In genomic region chr9:124345063-124345462, GRCh38 we compare ENCODE assay signal across 18 cellular contexts.
DNase-seq lines count a peak whose midpoint lies in the region; ATAC-seq and TF ChIP-seq lines count a peak whose summit lies in the region.
"Had no signal": no experiment of that assay in that cellular context is flagged by ENCODE, and none has a peak within 500 bp of the region (broad histone marks: within the 10 kb centered on the region; RNA-seq: fewer than 3 reads in every experiment).

No MANE protein-coding gene starts in this region.

- no peak for TF ChIP-seq POLR2A in vagina (IDR thresholded peaks at IDR 0.05)

- H3K4me1 ChIP-seq in vagina, result peaks cover 18% of the 10 kb centered on the region

- H3K27me3 ChIP-seq in WERI-Rb-1 (ENCODE audit: insufficient read depth, low read depth, severe bottlenecking), result no peaks in the 10 kb centered on the region
- H3K27me3 ChIP-seq in vagina, result no peaks in the 10 kb centered on the region

- no peaks in the 10 kb centered on the region for H3K27me3 Mint-ChIP-seq in memory B cell
- no peaks in the 10 kb centered on the region for H3K27me3 Mint-ChIP-seq in stimulated activated naive B cell treated with anti-CD40 and anti-IgM and Interleukin-4, amounts not matched to agents 10 μg/mL and 1 μg/mL and 100 μg/mL, for 72 hours

- H3K4me3 Mint-ChIP-seq in memory B cell, result no peak overlapping the region
- no peak overlapping the region for H3K4me3 Mint-ChIP-seq in stimulated activated naive B cell treated with anti-CD40 and anti-IgM and Interleukin-4, amounts not matched to agents 10 μg/mL and 1 μg/mL and 100 μg/mL, for 72 hours
- H3K4me3 Mint-ChIP-seq: CD14-positive monocyte had no signal

- peak; percentile 25 for DNase-seq in Right ventricle myocardium inferior (ENCODE audit: missing footprints)
- no peak for DNase-seq in cardiac septum (ENCODE audit: low spot score)
- peak; percentile 60 for DNase-seq in WERI-Rb-1
- no peak for DNase-seq in memory B cell (ENCODE audit: low spot score in 2 of 2)
- no peak for DNase-seq in stimulated activated naive B cell treated with anti-CD40 and anti-IgM and Interleukin-4, amounts not matched to agents 10 μg/mL and 1 μg/mL and 100 μg/mL, for 72 hours
- no peak for DNase-seq in AML-193 (lab: John Stamatoyannopoulos, UW)
- DNase-seq in vagina (ENCODE audit: extremely low spot score in 2 of 2), result no peak
- no peak for DNase-seq in GM10266 (ENCODE audit: extremely low spot score)
- DNase-seq: COR-L47, DMS53, NCI-H1092 treated with DMSO at 0.1 percent for 48 hours, NCI-H1694, NCI-H446 treated with DMSO at 0.1 percent for 48 hours, NCI-H748 treated with DMSO at 0.1 percent for 48 hours, PC-9 had no signal

- ATAC-seq in Right ventricle myocardium inferior (no peak), memory B cell (ENCODE audit: low read depth) (no peak)
- no peak for ATAC-seq in stimulated activated naive B cell treated with anti-CD40 and anti-IgM and Interleukin-4, amounts not matched to agents 10 μg/mL and 1 μg/mL and 100 μg/mL, for 72 hours (replicated peaks)
- ATAC-seq: HCT116 had no signal

- no peak overlapping the region for H3K4me3 ChIP-seq in WERI-Rb-1 (ENCODE audit: low read depth, low read length)
- no peak overlapping the region for H3K4me3 ChIP-seq in vagina
- H3K4me3 ChIP-seq: PC-9 had no signal

- H3K36me3 ChIP-seq in WERI-Rb-1 (peaks cover 27% of the 10 kb centered on the region), vagina (peaks cover 0 to 43% of the 10 kb centered on the region in 2 donors)

- peak overlapping the region; percentile 45 for H3K27ac Mint-ChIP-seq in memory B cell
- peak overlapping the region; percentile 75 for H3K27ac Mint-ChIP-seq in stimulated activated naive B cell treated with anti-CD40 and anti-IgM and Interleukin-4, amounts not matched to agents 10 μg/mL and 1 μg/mL and 100 μg/mL, for 72 hours

- H3K4me1 Mint-ChIP-seq in memory B cell, result no peaks in the 10 kb centered on the region
- H3K4me1 Mint-ChIP-seq in stimulated activated naive B cell treated with anti-CD40 and anti-IgM and Interleukin-4, amounts not matched to agents 10 μg/mL and 1 μg/mL and 100 μg/mL, for 72 hours, result peaks cover 0 to 5% of the 10 kb centered on the region in 2 donors
- H3K4me1 Mint-ChIP-seq: CD14-positive monocyte had no signal

- H3K9me3 ChIP-seq in WERI-Rb-1 (ENCODE audit: severe bottlenecking) (no peaks in the 10 kb centered on the region), vagina (no peaks in the 10 kb centered on the region)

- no peaks in the 10 kb centered on the region for H3K9me3 Mint-ChIP-seq in memory B cell
- no peaks in the 10 kb centered on the region for H3K9me3 Mint-ChIP-seq in stimulated activated naive B cell treated with anti-CD40 and anti-IgM and Interleukin-4, amounts not matched to agents 10 μg/mL and 1 μg/mL and 100 μg/mL, for 72 hours

- TF ChIP-seq CTCF in WERI-Rb-1 (IDR thresholded peaks at IDR 0.05; ENCODE audit: low read depth, low read length) (no peak), vagina (IDR thresholded peaks at IDR 0.05) (no peak), GM10266 (IDR thresholded peaks at IDR 0.05; ENCODE audit: control insufficient read depth, insufficient read depth, low read depth, missing control alignments) (no peak)

- peaks cover 16% of the 10 kb centered on the region for H3K36me3 Mint-ChIP-seq in memory B cell
- H3K36me3 Mint-ChIP-seq in stimulated activated naive B cell treated with anti-CD40 and anti-IgM and Interleukin-4, amounts not matched to agents 10 μg/mL and 1 μg/mL and 100 μg/mL, for 72 hours, result peaks cover 36 to 47% of the 10 kb centered on the region in 2 donors

- intact Hi-C loops in Right ventricle myocardium inferior (cut with DNase I), result no loop called here
- intact Hi-C loops in cardiac septum (cut with DNase I), result no loop called here
- intact Hi-C loops in vagina (cut with DNase I), result no loop called here

- H3K27ac ChIP-seq in WERI-Rb-1 (peak overlapping the region; percentile 42), vagina (no peak overlapping the region)
- H3K27ac ChIP-seq: KMS-11, PC-9 had no signal

Comparison
In these comparisons a context has a peak if more than half of its experiments do, and no peak if none do; other contexts are left out.
1. DNase-seq: peak in Right ventricle myocardium inferior (single experiment) and WERI-Rb-1 (single experiment); none in cardiac septum (single experiment), memory B cell (0 of 2), stimulated activated naive B cell treated with anti-CD40 and anti-IgM and Interleukin-4, amounts not matched to agents 10 μg/mL and 1 μg/mL and 100 μg/mL, for 72 hours (single experiment), AML-193 (0 of 2), vagina (0 of 2) and GM10266 (single experiment).